ENCODE assay signal across 10 cellular contexts in genomic region chr3:12180218-12180617, GRCh38. TPM values are rescaled to one million over a fixed set of nuclear protein-coding genes. Genes with fewer than 3 reads are reported as not detected.
DNase-seq lines count a peak whose midpoint lies in the region; ATAC-seq, FAIRE-seq and TF ChIP-seq lines count a peak whose summit lies in the region.
"Had no signal": no experiment of that assay in that cellular context is flagged by ENCODE, and none has a peak within 500 bp of the region (broad histone marks: within the 10 kb centered on the region; RNA-seq: fewer than 3 reads in every experiment).

No MANE protein-coding gene starts in this region.

- no peaks in the 10 kb centered on the region for H3K27me3 ChIP-seq in RWPE2 (ENCODE audit: insufficient read depth, poor library complexity, severe bottlenecking)
- no peaks in the 10 kb centered on the region for H3K27me3 ChIP-seq in pancreas

- WGBS in pancreas, 2 donors = 30 to 36% methylated on average over 6 of the region's 6 CpGs

- CTCF ChIA-PET in Calu3 (lab: Charles Lee) = interaction anchor here (0.7 to 1.8 kb wide), 4 partner anchors 14 to 299 kb away, joined by 3 to 5 read pairs (median 4); no protein-coding TSS in a partner anchor
- CTCF ChIA-PET in activated CD4-positive, alpha-beta memory T cell treated with anti-CD3 and anti-CD28 coated beads for 36 hours (lab: Charles Lee) = interaction anchor here (2.4 to 7.7 kb wide), 2 partner anchors 15 to 300 kb away, joined by 15 to 67 read pairs; no protein-coding TSS in a partner anchor

- peak; percentile 73 for DNase-seq in Calu3
- no peak for DNase-seq in RWPE2 (ENCODE audit: low spot score)
- DNase-seq in pancreas = peak in 5 of 6 donors; percentile 41 to 68 (median 64)
- DNase-seq in stimulated activated CD4-positive, alpha-beta T cell treated with anti-CD3 and anti-CD28 coated beads, Interleukin-12 subunit alpha, Interleukin-12 subunit beta, amount 100 ng/mL, for 4 hours = no peak
- DNase-seq in activated CD4-positive, alpha-beta memory T cell treated with anti-CD3 and anti-CD28 coated beads for 36 hours = no peak
- DNase-seq: activated T-cell treated with anti-CD3 and anti-CD28 coated beads, Interleukin-2, amount 50 U/mL, for 1 hour; DMS153 had no signal

- H3K4me1 ChIP-seq in RWPE2 (ENCODE audit: insufficient read depth, poor library complexity, severe bottlenecking) = peaks cover 16% of the 10 kb centered on the region
- H3K4me1 ChIP-seq in pancreas = no peaks in the 10 kb centered on the region

- ATAC-seq in RWPE2 (ENCODE audit: low read depth) (peak; percentile 74), esophagus mucosa (peak; percentile 15), pancreas (peak; percentile 67 to 79 (median 74)), GM19452 (IDR thresholded peaks at IDR 0.05; ENCODE audit: unreplicated experiment) (no peak), GM19397 (IDR thresholded peaks at IDR 0.05; ENCODE audit: unreplicated experiment) (no peak)

- H3K9me3 ChIP-seq in RWPE2 (ENCODE audit: severe bottlenecking) (no peaks in the 10 kb centered on the region), pancreas (no peaks in the 10 kb centered on the region)

- no peak for FAIRE-seq in pancreas (lab: Jason Lieb, UNC)

- peaks cover 3% of the 10 kb centered on the region for H3K9me3 Mint-ChIP-seq in Calu3 (ENCODE audit: low read depth, unreplicated experiment)
- H3K9me3 Mint-ChIP-seq in activated CD4-positive, alpha-beta memory T cell treated with anti-CD3 and anti-CD28 coated beads for 36 hours = no peaks in the 10 kb centered on the region

- H3K27ac ChIP-seq in RWPE2 (ENCODE audit: poor library complexity, severe bottlenecking) (peak overlapping the region; percentile 44), pancreas (peak overlapping the region in 2 of 4 donors; percentile 15 to 37)

- H3K36me3 ChIP-seq in RWPE2 (ENCODE audit: low read depth) (no peaks in the 10 kb centered on the region), pancreas (no peaks in the 10 kb centered on the region)

- no peak for TF ChIP-seq CTCF in Calu3 (IDR thresholded peaks at IDR 0.05; ENCODE audit: unreplicated experiment)
- TF ChIP-seq CTCF in RWPE2 (IDR thresholded peaks at IDR 0.05; ENCODE audit: poor library complexity, severe bottlenecking) = no peak
- no peak for TF ChIP-seq CTCF in pancreas (IDR thresholded peaks at IDR 0.05)

- H3K36me3 Mint-ChIP-seq in Calu3 (ENCODE audit: insufficient read depth, unreplicated experiment) = no peaks in the 10 kb centered on the region
- H3K36me3 Mint-ChIP-seq in activated CD4-positive, alpha-beta memory T cell treated with anti-CD3 and anti-CD28 coated beads for 36 hours = no peaks in the 10 kb centered on the region

- no TSS peak for BruUV-seq in Calu3 (replicated peaks; lab: Mats Ljungman, UMichigan)

- H3K4me3 ChIP-seq in RWPE2 (ENCODE audit: severe bottlenecking) (no peak overlapping the region), pancreas (no peak overlapping the region)

- peak overlapping the region; percentile 65 for H3K27ac Mint-ChIP-seq in Calu3 (ENCODE audit: unreplicated experiment)
- no peak overlapping the region for H3K27ac Mint-ChIP-seq in activated CD4-positive, alpha-beta memory T cell treated with anti-CD3 and anti-CD28 coated beads for 36 hours

- no peaks in the 10 kb centered on the region for H3K27me3 Mint-ChIP-seq in Calu3 (ENCODE audit: unreplicated experiment)
- peaks cover 1% of the 10 kb centered on the region for H3K27me3 Mint-ChIP-seq in activated CD4-positive, alpha-beta memory T cell treated with anti-CD3 and anti-CD28 coated beads for 36 hours

- POLR2A ChIA-PET in activated CD4-positive, alpha-beta memory T cell treated with anti-CD3 and anti-CD28 coated beads for 36 hours (lab: Charles Lee) = interaction anchor here (2.1 to 2.7 kb wide), 2 partner anchors 7 to 14 kb away, joined by 10 to 17 read pairs; no protein-coding TSS in a partner anchor

- no peak overlapping the region for H3K4me3 Mint-ChIP-seq in Calu3 (ENCODE audit: low read depth, unreplicated experiment)
- no peak overlapping the region for H3K4me3 Mint-ChIP-seq in activated CD4-positive, alpha-beta memory T cell treated with anti-CD3 and anti-CD28 coated beads for 36 hours

- H3K4me1 Mint-ChIP-seq in Calu3 (ENCODE audit: low read depth, unreplicated experiment) = peaks cover 18% of the 10 kb centered on the region
- peaks cover 25% of the 10 kb centered on the region for H3K4me1 Mint-ChIP-seq in activated CD4-positive, alpha-beta memory T cell treated with anti-CD3 and anti-CD28 coated beads for 36 hours (ENCODE audit: low read depth)

- intact Hi-C loops in Calu3 (cut with micrococcal nuclease; ENCODE audit: unreplicated experiment) (no loop called here), pancreas (cut with DNase I) (no loop called here)
- intact Hi-C loops in activated CD4-positive, alpha-beta memory T cell treated with anti-CD3 and anti-CD28 coated beads for 36 hours (cut with micrococcal nuclease) = no loop called here

RNA-seq across cellular contexts. Expression of gene TIMP4, which starts 21.5 kb away (rescaled TPM):
- total RNA-seq in Calu3 (2022) (0.22 and 0.28 TPM in 2 replicates), esophagus mucosa (1.2 TPM), pancreas (1 to 10 TPM in 4 of 6 donors, under 1 TPM in 2; 0.12 to 4.6 (median 1.2) TPM)
- polyA plus RNA-seq in pancreas = 1 to 10 TPM; 2.1 to 3.0 TPM
- total RNA-seq in activated CD4-positive, alpha-beta memory T cell treated with anti-CD3 and anti-CD28 coated beads for 36 hours = under 1 TPM; 0.36 to 0.50 TPM

Comparison
In these comparisons a context has a peak if more than half of its experiments do, and no peak if none do; other contexts are left out.
1. DNase-seq: peak in Calu3 (single experiment) and pancreas (5 of 6); none in RWPE2 (single experiment), stimulated activated CD4-positive, alpha-beta T cell treated with anti-CD3 and anti-CD28 coated beads, Interleukin-12 subunit alpha, Interleukin-12 subunit beta, amount 100 ng/mL, for 4 hours (single experiment) and activated CD4-positive, alpha-beta memory T cell treated with anti-CD3 and anti-CD28 coated beads for 36 hours (single experiment).
2. ATAC-seq: peak in RWPE2 (single experiment), esophagus mucosa (single experiment) and pancreas (4 of 4); none in GM19452 (single experiment) and GM19397 (single experiment).